Comparison of ENCODE assay signal across 16 cellular contexts in genomic region chr5:155303134-155303533, GRCh38.
"Had no signal": no experiment of that assay in that cellular context is flagged by ENCODE, and none has a peak within 500 bp of the region (broad histone marks: within the 10 kb centered on the region; RNA-seq: fewer than 3 reads in every experiment).

No MANE protein-coding gene starts in this region.

- H3K4me3 Mint-ChIP-seq: activated naive CD4-positive, alpha-beta T cell treated with anti-CD3 and anti-CD28 coated beads, Interleukin-2, amount 50 U/mL, for 24 hours; activated T-helper 17 cell treated with anti-CD3 and anti-CD28 coated beads, Interleukin-2, amount 50 U/mL, for 72 hours; naive thymus-derived CD8-positive, alpha-beta T cell; stimulated activated effector memory CD8-positive, alpha-beta T cell treated with anti-CD3 and anti-CD28 coated beads, Interleukin-12 subunit alpha, Interleukin-12 subunit beta, amount 100 ng/mL, for 72 hours had no signal

- H3K9me3 Mint-ChIP-seq: activated naive CD4-positive, alpha-beta T cell treated with anti-CD3 and anti-CD28 coated beads, Interleukin-2, amount 50 U/mL, for 24 hours; activated T-helper 17 cell treated with anti-CD3 and anti-CD28 coated beads, Interleukin-2, amount 50 U/mL, for 72 hours; stimulated activated effector memory CD8-positive, alpha-beta T cell treated with anti-CD3 and anti-CD28 coated beads, Interleukin-12 subunit alpha, Interleukin-12 subunit beta, amount 100 ng/mL, for 72 hours had no signal

- DNase-seq: activated CD4-positive, alpha-beta T cell treated with anti-CD3 and anti-CD28 coated beads for 4 hours; activated T-cell treated with anti-CD3 and anti-CD28 coated beads for 4 hours; central memory CD4-positive, alpha-beta T cell; cortex of kidney; effector CD8-positive, alpha-beta T cell; gastrocnemius medialis; heart right ventricle; mammary epithelial cell; mucosa of descending colon; naive thymus-derived CD8-positive, alpha-beta T cell; small intestine; upper lobe of left lung had no signal

- H3K27ac Mint-ChIP-seq: activated naive CD4-positive, alpha-beta T cell treated with anti-CD3 and anti-CD28 coated beads, Interleukin-2, amount 50 U/mL, for 24 hours; activated T-helper 17 cell treated with anti-CD3 and anti-CD28 coated beads, Interleukin-2, amount 50 U/mL, for 72 hours; naive thymus-derived CD8-positive, alpha-beta T cell; stimulated activated effector memory CD8-positive, alpha-beta T cell treated with anti-CD3 and anti-CD28 coated beads, Interleukin-12 subunit alpha, Interleukin-12 subunit beta, amount 100 ng/mL, for 72 hours had no signal

- ATAC-seq: activated T-helper 17 cell treated with anti-CD3 and anti-CD28 coated beads, Interleukin-2, amount 50 U/mL, for 72 hours; gastrocnemius medialis; heart right ventricle; left lobe of liver; mucosa of descending colon; naive thymus-derived CD8-positive, alpha-beta T cell; stimulated activated effector memory CD8-positive, alpha-beta T cell treated with anti-CD3 and anti-CD28 coated beads, Interleukin-12 subunit alpha, Interleukin-12 subunit beta, amount 100 ng/mL, for 72 hours had no signal

- H3K27me3 Mint-ChIP-seq: activated T-helper 17 cell treated with anti-CD3 and anti-CD28 coated beads, Interleukin-2, amount 50 U/mL, for 72 hours had no signal

- H3K4me1 Mint-ChIP-seq: activated naive CD4-positive, alpha-beta T cell treated with anti-CD3 and anti-CD28 coated beads, Interleukin-2, amount 50 U/mL, for 24 hours; activated T-helper 17 cell treated with anti-CD3 and anti-CD28 coated beads, Interleukin-2, amount 50 U/mL, for 72 hours; stimulated activated effector memory CD8-positive, alpha-beta T cell treated with anti-CD3 and anti-CD28 coated beads, Interleukin-12 subunit alpha, Interleukin-12 subunit beta, amount 100 ng/mL, for 72 hours had no signal

- H3K36me3 Mint-ChIP-seq: activated naive CD4-positive, alpha-beta T cell treated with anti-CD3 and anti-CD28 coated beads, Interleukin-2, amount 50 U/mL, for 24 hours; naive thymus-derived CD8-positive, alpha-beta T cell; stimulated activated effector memory CD8-positive, alpha-beta T cell treated with anti-CD3 and anti-CD28 coated beads, Interleukin-12 subunit alpha, Interleukin-12 subunit beta, amount 100 ng/mL, for 72 hours had no signal
